In the genomic region with DNA sequence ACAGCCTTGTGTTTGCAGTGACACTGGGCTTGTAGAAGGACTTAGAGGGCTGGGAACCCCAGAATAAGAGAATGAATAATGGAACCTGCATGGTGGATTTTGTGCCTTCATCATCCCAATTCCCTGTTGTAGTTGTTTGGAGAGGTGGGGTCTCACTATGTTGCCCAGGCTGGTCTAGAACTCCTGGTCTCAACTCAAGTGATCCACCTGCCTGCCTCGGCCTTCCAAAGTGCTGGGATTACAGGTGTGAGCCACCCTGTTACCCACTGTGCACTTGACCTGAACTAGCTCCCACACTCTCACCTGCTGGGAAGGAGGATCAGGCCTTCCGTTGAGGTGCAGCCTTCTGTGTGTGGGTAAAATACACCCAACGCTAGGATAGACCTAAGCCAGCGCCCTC, we compare ENCODE assay signal across 17 cellular contexts.
"Had no signal": no experiment of that assay in that cellular context is flagged by ENCODE, and none has a peak within 500 bp of the region (broad histone marks: within the 10 kb centered on the region; RNA-seq: fewer than 3 reads in every experiment).

No MANE protein-coding gene starts in this region.

- H3K4me3 ChIP-seq: gastrocnemius medialis, upper lobe of right lung had no signal

- H3K27ac ChIP-seq: brain microvascular endothelial cell, epithelial cell of prostate, left lung, upper lobe of right lung had no signal

- H3K9me3 Mint-ChIP-seq: dendritic cell treated with granulocyte-macrophage colony-stimulating factor and Interleukin-4, amounts not matched to agents 40 ng/mL and 50 ng/mL, for 4 days; effector memory CD8-positive, alpha-beta T cell; T-helper 1 cell treated with Interleukin-12 subunit alpha and Interleukin-12 subunit beta and Interleukin-4 antibody, amounts not matched to agents 30 μg/mL and 1 μg/mL, for 36 hours had no signal

- ATAC-seq: activated CD4-positive, CD25-positive, alpha-beta regulatory T cell treated with anti-CD3 and anti-CD28 coated beads, Interleukin-2, amount 50 U/mL, for 24 hours; effector memory CD8-positive, alpha-beta T cell; gastrocnemius medialis; left lung; right cardiac atrium; upper lobe of right lung had no signal

- H3K4me3 Mint-ChIP-seq: dendritic cell treated with granulocyte-macrophage colony-stimulating factor and Interleukin-4, amounts not matched to agents 40 ng/mL and 50 ng/mL, for 4 days had no signal

- H3K9me3 ChIP-seq: gastrocnemius medialis, left lung, spleen, upper lobe of right lung had no signal

- H3K27ac Mint-ChIP-seq: dendritic cell treated with granulocyte-macrophage colony-stimulating factor and Interleukin-4, amounts not matched to agents 40 ng/mL and 50 ng/mL, for 4 days; effector memory CD8-positive, alpha-beta T cell; T-helper 1 cell treated with Interleukin-12 subunit alpha and Interleukin-12 subunit beta and Interleukin-4 antibody, amounts not matched to agents 30 μg/mL and 1 μg/mL, for 36 hours had no signal

- DNase-seq: activated naive CD4-positive, alpha-beta T cell treated with anti-CD3 and anti-CD28 coated beads, Interleukin-2, amount 50 U/mL, for 16 hours; activated T-cell treated with anti-CD3 and anti-CD28 coated beads, Interleukin-2, amount 50 U/mL, for 1 hour; brain microvascular endothelial cell; cerebellar nuclear complex; effector memory CD8-positive, alpha-beta T cell; gastrocnemius medialis; left lung; mesendoderm; posterior cingulate gyrus; spleen; stimulated activated CD4-positive, alpha-beta T cell treated with anti-CD3 and anti-CD28 coated beads, Interleukin-1b, Interleukin-23, amount 100 ng/mL, for 48 hours; upper lobe of right lung had no signal

- H3K27me3 ChIP-seq: brain microvascular endothelial cell had no signal

- H3K36me3 ChIP-seq: brain microvascular endothelial cell, gastrocnemius medialis, left lung, upper lobe of right lung had no signal
